ENCODE assay signal across 8 cellular contexts in the genomic region with DNA sequence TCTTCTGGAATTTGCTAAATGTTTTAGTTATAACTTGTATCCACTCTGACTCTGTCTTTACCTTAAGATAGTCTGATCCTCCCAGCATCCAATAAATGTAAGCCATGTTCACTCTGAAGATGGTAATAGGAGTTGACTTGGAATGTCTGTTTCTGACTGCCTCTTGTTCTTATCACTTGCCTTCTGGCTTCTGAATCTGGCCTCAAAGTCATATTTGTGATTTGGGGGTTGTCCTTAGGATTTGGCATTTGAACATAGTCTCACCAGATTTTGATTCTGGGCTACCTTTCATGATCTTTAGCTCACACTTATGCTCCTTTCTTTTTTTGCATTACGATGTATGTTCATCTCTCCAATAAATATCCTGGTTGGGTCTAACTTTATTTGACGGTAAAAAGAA.
"Had no signal": no experiment of that assay in that cellular context is flagged by ENCODE, and none has a peak within 500 bp of the region (broad histone marks: within the 10 kb centered on the region; RNA-seq: fewer than 3 reads in every experiment).

No MANE protein-coding gene starts in this region.

- H3K4me3 ChIP-seq: GM12878 had no signal

- FAIRE-seq: G401.6, GM12878, GM12891, GM12892, GM18507, GM19239 had no signal

- DNase-seq: GDM1, GF-D8 had no signal

- ATAC-seq: GM12878 had no signal
